1 cellular context compared by ENCODE assay signal in the genomic region with DNA sequence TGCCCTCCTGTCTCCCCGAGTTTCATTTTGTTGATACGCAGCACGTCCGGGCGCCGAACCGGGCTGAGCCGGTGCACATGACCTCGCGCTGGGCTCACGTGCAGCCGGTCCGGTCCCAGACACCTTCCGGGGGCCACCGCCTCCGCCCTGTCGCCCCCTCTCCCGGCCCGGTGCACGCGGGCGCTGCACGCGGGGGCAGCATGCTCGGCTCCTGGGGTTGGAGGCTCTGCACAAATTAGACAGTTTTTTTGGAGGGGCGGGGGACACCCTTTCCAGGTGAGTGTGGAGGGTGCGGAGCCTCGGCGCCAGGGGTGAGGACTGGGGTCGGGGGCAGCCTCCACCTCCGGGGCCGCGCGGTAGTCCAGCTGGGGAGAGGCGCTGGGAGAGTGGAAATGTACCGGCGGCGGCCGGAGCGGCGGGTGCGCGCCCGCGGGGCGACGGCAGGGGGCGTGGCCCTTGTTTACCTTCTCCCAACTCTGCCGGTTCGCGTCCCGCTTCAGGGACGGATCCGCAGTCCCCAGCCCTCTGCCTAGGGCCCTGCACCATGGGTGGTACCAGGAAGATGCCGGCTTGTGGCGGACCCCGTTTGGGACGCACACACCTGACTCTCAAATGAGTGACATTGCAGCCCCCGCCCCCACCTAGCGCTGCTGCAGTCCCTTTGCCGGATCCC.
TF ChIP-seq lines count a peak whose summit lies in the region.

No MANE protein-coding gene starts in this region.

TF ChIP-seq in HepG2, 621 proteins besides CTCF, POLR2A, EP300 and RAD21 (continued from another document and continues in another):
- TF ChIP-seq, protein P1, sequence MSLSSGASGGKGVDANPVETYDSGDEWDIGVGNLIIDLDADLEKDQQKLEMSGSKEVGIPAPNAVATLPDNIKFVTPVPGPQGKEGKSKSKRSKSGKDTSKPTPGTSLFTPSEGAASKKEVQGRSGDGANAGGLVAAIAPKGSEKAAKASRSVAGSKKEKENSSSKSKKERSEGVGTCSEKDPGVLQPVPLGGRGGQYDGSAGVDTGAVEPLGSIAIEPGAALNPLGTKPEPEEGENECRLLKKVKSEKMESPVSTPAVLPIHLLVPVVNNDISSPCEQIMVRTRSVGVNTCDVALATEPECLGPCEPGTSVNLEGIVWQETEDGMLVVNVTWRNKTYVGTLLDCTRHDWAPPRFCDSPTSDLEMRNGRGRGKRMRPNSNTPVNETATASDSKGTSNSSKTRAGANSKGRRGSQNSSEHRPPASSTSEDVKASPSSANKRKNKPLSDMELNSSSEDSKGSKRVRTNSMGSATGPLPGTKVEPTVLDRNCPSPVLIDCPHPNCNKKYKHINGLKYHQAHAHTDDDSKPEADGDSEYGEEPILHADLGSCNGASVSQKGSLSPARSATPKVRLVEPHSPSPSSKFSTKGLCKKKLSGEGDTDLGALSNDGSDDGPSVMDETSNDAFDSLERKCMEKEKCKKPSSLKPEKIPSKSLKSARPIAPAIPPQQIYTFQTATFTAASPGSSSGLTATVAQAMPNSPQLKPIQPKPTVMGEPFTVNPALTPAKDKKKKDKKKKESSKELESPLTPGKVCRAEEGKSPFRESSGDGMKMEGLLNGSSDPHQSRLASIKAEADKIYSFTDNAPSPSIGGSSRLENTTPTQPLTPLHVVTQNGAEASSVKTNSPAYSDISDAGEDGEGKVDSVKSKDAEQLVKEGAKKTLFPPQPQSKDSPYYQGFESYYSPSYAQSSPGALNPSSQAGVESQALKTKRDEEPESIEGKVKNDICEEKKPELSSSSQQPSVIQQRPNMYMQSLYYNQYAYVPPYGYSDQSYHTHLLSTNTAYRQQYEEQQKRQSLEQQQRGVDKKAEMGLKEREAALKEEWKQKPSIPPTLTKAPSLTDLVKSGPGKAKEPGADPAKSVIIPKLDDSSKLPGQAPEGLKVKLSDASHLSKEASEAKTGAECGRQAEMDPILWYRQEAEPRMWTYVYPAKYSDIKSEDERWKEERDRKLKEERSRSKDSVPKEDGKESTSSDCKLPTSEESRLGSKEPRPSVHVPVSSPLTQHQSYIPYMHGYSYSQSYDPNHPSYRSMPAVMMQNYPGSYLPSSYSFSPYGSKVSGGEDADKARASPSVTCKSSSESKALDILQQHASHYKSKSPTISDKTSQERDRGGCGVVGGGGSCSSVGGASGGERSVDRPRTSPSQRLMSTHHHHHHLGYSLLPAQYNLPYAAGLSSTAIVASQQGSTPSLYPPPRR (CRISPR knock-in tag; IDR thresholded peaks at IDR 0.05; ENCODE audit: borderline replicate concordance): no peak
- TF ChIP-seq, protein P2, sequence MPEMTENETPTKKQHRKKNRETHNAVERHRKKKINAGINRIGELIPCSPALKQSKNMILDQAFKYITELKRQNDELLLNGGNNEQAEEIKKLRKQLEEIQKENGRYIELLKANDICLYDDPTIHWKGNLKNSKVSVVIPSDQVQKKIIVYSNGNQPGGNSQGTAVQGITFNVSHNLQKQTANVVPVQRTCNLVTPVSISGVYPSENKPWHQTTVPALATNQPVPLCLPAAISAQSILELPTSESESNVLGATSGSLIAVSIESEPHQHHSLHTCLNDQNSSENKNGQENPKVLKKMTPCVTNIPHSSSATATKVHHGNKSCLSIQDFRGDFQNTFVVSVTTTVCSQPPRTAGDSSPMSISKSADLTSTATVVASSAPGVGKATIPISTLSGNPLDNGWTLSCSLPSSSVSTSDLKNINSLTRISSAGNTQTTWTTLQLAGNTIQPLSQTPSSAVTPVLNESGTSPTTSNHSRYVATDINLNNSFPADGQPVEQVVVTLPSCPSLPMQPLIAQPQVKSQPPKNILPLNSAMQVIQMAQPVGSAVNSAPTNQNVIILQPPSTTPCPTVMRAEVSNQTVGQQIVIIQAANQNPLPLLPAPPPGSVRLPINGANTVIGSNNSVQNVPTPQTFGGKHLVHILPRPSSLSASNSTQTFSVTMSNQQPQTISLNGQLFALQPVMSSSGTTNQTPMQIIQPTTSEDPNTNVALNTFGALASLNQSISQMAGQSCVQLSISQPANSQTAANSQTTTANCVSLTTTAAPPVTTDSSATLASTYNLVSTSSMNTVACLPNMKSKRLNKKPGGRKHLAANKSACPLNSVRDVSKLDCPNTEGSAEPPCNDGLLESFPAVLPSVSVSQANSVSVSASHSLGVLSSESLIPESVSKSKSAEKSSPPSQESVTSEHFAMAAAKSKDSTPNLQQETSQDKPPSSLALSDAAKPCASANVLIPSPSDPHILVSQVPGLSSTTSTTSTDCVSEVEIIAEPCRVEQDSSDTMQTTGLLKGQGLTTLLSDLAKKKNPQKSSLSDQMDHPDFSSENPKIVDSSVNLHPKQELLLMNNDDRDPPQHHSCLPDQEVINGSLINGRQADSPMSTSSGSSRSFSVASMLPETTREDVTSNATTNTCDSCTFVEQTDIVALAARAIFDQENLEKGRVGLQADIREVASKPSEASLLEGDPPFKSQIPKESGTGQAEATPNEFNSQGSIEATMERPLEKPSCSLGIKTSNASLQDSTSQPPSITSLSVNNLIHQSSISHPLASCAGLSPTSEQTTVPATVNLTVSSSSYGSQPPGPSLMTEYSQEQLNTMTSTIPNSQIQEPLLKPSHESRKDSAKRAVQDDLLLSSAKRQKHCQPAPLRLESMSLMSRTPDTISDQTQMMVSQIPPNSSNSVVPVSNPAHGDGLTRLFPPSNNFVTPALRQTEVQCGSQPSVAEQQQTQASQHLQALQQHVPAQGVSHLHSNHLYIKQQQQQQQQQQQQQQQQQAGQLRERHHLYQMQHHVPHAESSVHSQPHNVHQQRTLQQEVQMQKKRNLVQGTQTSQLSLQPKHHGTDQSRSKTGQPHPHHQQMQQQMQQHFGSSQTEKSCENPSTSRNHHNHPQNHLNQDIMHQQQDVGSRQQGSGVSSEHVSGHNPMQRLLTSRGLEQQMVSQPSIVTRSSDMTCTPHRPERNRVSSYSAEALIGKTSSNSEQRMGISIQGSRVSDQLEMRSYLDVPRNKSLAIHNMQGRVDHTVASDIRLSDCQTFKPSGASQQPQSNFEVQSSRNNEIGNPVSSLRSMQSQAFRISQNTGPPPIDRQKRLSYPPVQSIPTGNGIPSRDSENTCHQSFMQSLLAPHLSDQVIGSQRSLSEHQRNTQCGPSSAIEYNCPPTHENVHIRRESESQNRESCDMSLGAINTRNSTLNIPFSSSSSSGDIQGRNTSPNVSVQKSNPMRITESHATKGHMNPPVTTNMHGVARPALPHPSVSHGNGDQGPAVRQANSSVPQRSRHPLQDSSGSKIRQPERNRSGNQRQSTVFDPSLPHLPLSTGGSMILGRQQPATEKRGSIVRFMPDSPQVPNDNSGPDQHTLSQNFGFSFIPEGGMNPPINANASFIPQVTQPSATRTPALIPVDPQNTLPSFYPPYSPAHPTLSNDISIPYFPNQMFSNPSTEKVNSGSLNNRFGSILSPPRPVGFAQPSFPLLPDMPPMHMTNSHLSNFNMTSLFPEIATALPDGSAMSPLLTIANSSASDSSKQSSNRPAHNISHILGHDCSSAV (CRISPR knock-in tag; IDR thresholded peaks at IDR 0.05; ENCODE audit: borderline replicate concordance): no peak
- TF ChIP-seq KDM2A (CRISPR knock-in tag; IDR thresholded peaks at IDR 0.05; ENCODE audit: borderline replicate concordance, low read depth) (peak; percentile 54), ZNF124 (CRISPR knock-in tag; IDR thresholded peaks at IDR 0.05) (no peak), GATAD2A (CRISPR knock-in tag; IDR thresholded peaks at IDR 0.05) (peak; percentile 18; the same call in 1 of the 2 replicates), FLYWCH1 (CRISPR knock-in tag; IDR thresholded peaks at IDR 0.05) (0 out of 2 replicates have a peak, but pooled peaks have one; percentile 72), NR2F6 (IDR thresholded peaks at IDR 0.05) (no peak), NR2F6 (CRISPR knock-in tag; IDR thresholded peaks at IDR 0.05) (no peak), POLR2AphosphoS5 (IDR thresholded peaks at IDR 0.05; ENCODE audit: low read depth, low read length) (no peak; the same call in 1 of the 2 replicates), ISL2 (CRISPR knock-in tag; IDR thresholded peaks at IDR 0.05) (peak; percentile 66; the same call in 1 of the 2 replicates), ZNF431 (CRISPR knock-in tag; IDR thresholded peaks at IDR 0.05; ENCODE audit: borderline replicate concordance, low read depth) (no peak), SNRNP70 (IDR thresholded peaks at IDR 0.05; ENCODE audit: low read depth, low read length) (no peak), ZBTB1 (CRISPR knock-in tag; IDR thresholded peaks at IDR 0.05; ENCODE audit: borderline replicate concordance) (no peak), NRL (CRISPR knock-in tag; IDR thresholded peaks at IDR 0.05; ENCODE audit: borderline replicate concordance) (no peak; the same call in 1 of the 2 replicates), KLF12 (CRISPR knock-in tag; IDR thresholded peaks at IDR 0.05; ENCODE audit: borderline replicate concordance) (peak; percentile 78), ZNF350 (CRISPR knock-in tag; IDR thresholded peaks at IDR 0.05; ENCODE audit: borderline replicate concordance, low read depth) (no peak), ZFP90 (CRISPR knock-in tag; IDR thresholded peaks at IDR 0.05; ENCODE audit: borderline replicate concordance) (no peak), ZNF616 (CRISPR knock-in tag; IDR thresholded peaks at IDR 0.05; ENCODE audit: low read depth) (0 out of 2 replicates have a peak, but pooled peaks have one; percentile 11), TAF1 (CRISPR knock-in tag; IDR thresholded peaks at IDR 0.05) (peak; percentile 72), SYNCRIP (IDR thresholded peaks at IDR 0.05; ENCODE audit: insufficient read depth, low read depth, low read length) (no peak), ZNF678 (CRISPR knock-in tag; IDR thresholded peaks at IDR 0.05) (no peak), ZKSCAN8 (CRISPR knock-in tag; IDR thresholded peaks at IDR 0.05; ENCODE audit: borderline replicate concordance) (no peak), TEAD2 (CRISPR knock-in tag; IDR thresholded peaks at IDR 0.05) (no peak), EEA1 (CRISPR knock-in tag; IDR thresholded peaks at IDR 0.05; ENCODE audit: borderline replicate concordance) (no peak), HCFC1 (IDR thresholded peaks at IDR 0.05; ENCODE audit: low read depth, low read length) (no peak), SAFB2 (CRISPR knock-in tag; IDR thresholded peaks at IDR 0.05; ENCODE audit: borderline replicate concordance, low read depth) (no peak), RELA (CRISPR knock-in tag; IDR thresholded peaks at IDR 0.05) (no peak), ZSCAN21 (CRISPR knock-in tag; IDR thresholded peaks at IDR 0.05; ENCODE audit: borderline replicate concordance) (peak; percentile 83), FOXK2 (IDR thresholded peaks at IDR 0.05) (peak; percentile 86), TRIM24 (CRISPR knock-in tag; IDR thresholded peaks at IDR 0.05) (no peak), ZNF7 (CRISPR knock-in tag; IDR thresholded peaks at IDR 0.05) (no peak)
- TF ChIP-seq, protein P3, sequence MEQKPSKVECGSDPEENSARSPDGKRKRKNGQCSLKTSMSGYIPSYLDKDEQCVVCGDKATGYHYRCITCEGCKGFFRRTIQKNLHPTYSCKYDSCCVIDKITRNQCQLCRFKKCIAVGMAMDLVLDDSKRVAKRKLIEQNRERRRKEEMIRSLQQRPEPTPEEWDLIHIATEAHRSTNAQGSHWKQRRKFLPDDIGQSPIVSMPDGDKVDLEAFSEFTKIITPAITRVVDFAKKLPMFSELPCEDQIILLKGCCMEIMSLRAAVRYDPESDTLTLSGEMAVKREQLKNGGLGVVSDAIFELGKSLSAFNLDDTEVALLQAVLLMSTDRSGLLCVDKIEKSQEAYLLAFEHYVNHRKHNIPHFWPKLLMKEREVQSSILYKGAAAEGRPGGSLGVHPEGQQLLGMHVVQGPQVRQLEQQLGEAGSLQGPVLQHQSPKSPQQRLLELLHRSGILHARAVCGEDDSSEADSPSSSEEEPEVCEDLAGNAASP (CRISPR knock-in tag; IDR thresholded peaks at IDR 0.05; ENCODE audit: borderline replicate concordance): peak; percentile 46; the same call in 1 of the 2 replicates
- TF ChIP-seq, protein P4, sequence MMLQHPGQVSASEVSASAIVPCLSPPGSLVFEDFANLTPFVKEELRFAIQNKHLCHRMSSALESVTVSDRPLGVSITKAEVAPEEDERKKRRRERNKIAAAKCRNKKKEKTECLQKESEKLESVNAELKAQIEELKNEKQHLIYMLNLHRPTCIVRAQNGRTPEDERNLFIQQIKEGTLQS (CRISPR knock-in tag; IDR thresholded peaks at IDR 0.05): no peak
- TF ChIP-seq, protein P5, sequence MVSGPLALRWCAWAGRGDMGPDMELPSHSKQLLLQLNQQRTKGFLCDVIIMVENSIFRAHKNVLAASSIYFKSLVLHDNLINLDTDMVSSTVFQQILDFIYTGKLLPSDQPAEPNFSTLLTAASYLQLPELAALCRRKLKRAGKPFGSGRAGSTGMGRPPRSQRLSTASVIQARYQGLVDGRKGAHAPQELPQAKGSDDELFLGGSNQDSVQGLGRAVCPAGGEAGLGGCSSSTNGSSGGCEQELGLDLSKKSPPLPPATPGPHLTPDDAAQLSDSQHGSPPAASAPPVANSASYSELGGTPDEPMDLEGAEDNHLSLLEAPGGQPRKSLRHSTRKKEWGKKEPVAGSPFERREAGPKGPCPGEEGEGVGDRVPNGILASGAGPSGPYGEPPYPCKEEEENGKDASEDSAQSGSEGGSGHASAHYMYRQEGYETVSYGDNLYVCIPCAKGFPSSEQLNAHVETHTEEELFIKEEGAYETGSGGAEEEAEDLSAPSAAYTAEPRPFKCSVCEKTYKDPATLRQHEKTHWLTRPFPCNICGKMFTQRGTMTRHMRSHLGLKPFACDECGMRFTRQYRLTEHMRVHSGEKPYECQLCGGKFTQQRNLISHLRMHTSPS (CRISPR knock-in tag; IDR thresholded peaks at IDR 0.05; ENCODE audit: low read depth): no peak
- TF ChIP-seq, protein P6, sequence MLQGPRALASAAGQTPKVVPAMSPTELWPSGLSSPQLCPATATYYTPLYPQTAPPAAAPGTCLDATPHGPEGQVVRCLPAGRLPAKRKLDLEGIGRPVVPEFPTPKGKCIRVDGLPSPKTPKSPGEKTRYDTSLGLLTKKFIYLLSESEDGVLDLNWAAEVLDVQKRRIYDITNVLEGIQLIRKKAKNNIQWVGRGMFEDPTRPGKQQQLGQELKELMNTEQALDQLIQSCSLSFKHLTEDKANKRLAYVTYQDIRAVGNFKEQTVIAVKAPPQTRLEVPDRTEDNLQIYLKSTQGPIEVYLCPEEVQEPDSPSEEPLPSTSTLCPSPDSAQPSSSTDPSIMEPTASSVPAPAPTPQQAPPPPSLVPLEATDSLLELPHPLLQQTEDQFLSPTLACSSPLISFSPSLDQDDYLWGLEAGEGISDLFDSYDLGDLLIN (CRISPR knock-in tag; IDR thresholded peaks at IDR 0.05; ENCODE audit: borderline replicate concordance): no peak
